8 cellular contexts compared by ENCODE assay signal in the genomic region with DNA sequence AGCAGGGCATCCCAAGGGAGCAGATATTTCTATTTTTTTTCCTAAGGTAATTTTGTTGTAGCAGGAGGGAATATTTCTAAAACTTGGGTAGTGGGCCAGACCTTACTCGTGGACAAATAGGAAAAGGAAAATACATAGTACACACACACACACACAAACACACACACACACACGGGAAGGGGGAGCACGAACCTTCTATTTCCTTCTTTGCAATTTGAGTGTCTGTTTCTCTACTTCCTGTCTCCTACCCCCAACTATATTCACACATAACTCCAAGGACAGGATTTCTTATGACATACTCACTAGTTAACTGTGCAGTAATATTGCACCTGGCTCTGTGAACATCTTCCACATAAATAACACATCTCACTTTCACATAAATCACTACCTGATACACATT. TPM values are rescaled to one million over a fixed set of nuclear protein-coding genes. Genes with fewer than 3 reads are reported as not detected.
DNase-seq lines count a peak whose midpoint lies in the region; ATAC-seq, FAIRE-seq and TF ChIP-seq lines count a peak whose summit lies in the region.

No MANE protein-coding gene starts in this region.

- POLR2A ChIA-PET in A673 (lab: Charles Lee; ENCODE audit: low non-redundant PET) = no interaction called here

- peaks cover 46% of the 10 kb centered on the region for H3K4me1 Mint-ChIP-seq in astrocyte (ENCODE audit: low read depth, unreplicated experiment)

- CTCF ChIA-PET in A673 (lab: Charles Lee) = no interaction called here

- no peak for FAIRE-seq in astrocyte (lab: Jason Lieb, UNC)

- peaks cover 88% of the 10 kb centered on the region for H3K79me2 ChIP-seq in astrocyte (ENCODE audit: insufficient read depth, low read length)

- BruUV-seq in A673 (replicated peaks; lab: Mats Ljungman, UMichigan) = no TSS peak

- H3K9me3 ChIP-seq in A673 (ENCODE audit: low read depth, low read length, poor library complexity, severe bottlenecking) (no peaks in the 10 kb centered on the region), HUES64 (ENCODE audit: insufficient read depth, low read depth, low read length) (no peaks in the 10 kb centered on the region), astrocyte (ENCODE audit: insufficient read depth, low read depth, low read length) (no peaks in the 10 kb centered on the region), mucosa of stomach (ENCODE audit: control insufficient read depth, low read length) (no peaks in the 10 kb centered on the region)

- ATAC-seq in HG03378 (IDR thresholded peaks at IDR 0.05; ENCODE audit: unreplicated experiment) = no peak

- DNase-seq in A673 (ENCODE audit: low spot score) (no peak), astrocyte (ENCODE audit: low read depth) (no peak), NCI-H2081 (lab: John Stamatoyannopoulos, UW) (no peak), NCI-H524 (lab: John Stamatoyannopoulos, UW) (no peak), GM19240 (ENCODE audit: insufficient read length, low spot score) (no peak)

- H3K27ac Mint-ChIP-seq in astrocyte (ENCODE audit: unreplicated experiment) = peak overlapping the region; percentile 92

- no peaks in the 10 kb centered on the region for H3K9me3 Mint-ChIP-seq in astrocyte (ENCODE audit: unreplicated experiment)

- no peaks in the 10 kb centered on the region for H3K27me3 Mint-ChIP-seq in astrocyte (ENCODE audit: low read depth, unreplicated experiment)

- H3K36me3 Mint-ChIP-seq in astrocyte (ENCODE audit: low read depth, unreplicated experiment) = peaks cover 9% of the 10 kb centered on the region

- H3K9ac ChIP-seq in HUES64 (ENCODE audit: low read depth, low read length) = no peak overlapping the region
- H3K9ac ChIP-seq in astrocyte (ENCODE audit: low read length) = peak overlapping the region; percentile 73
- peak overlapping the region; percentile 75 for H3K9ac ChIP-seq in mucosa of stomach (ENCODE audit: low read length)

- H2AFZ ChIP-seq in astrocyte (ENCODE audit: low read depth, low read length) = no peak overlapping the region

- H3K4me2 ChIP-seq in astrocyte (ENCODE audit: low read length) = peak overlapping the region; percentile 87

- H3K4me1 ChIP-seq in A673 (ENCODE audit: insufficient read depth, low read length, poor library complexity, severe bottlenecking) (peaks cover 58% of the 10 kb centered on the region), HUES64 (ENCODE audit: insufficient read depth, low read length) (peaks cover 52% of the 10 kb centered on the region), astrocyte (ENCODE audit: insufficient read depth, low read length) (peaks cover 58% of the 10 kb centered on the region), mucosa of stomach (ENCODE audit: control insufficient read depth, insufficient read depth, low read length) (peaks cover 58% of the 10 kb centered on the region)

- no peaks in the 10 kb centered on the region for H3K27me3 ChIP-seq in A673 (replicated peaks; ENCODE audit: insufficient read depth, low read depth, low read length, poor library complexity)
- H3K27me3 ChIP-seq in HUES64 (ENCODE audit: insufficient read depth, low read length) = no peaks in the 10 kb centered on the region
- no peaks in the 10 kb centered on the region for H3K27me3 ChIP-seq in astrocyte (ENCODE audit: insufficient read depth, low read length)
- H3K27me3 ChIP-seq in mucosa of stomach (ENCODE audit: control insufficient read depth, insufficient read depth, low read length) = no peaks in the 10 kb centered on the region

- intact Hi-C loops in A673 (cut with micrococcal nuclease; ENCODE audit: unreplicated experiment) = no loop called here

- peaks cover 41% of the 10 kb centered on the region for H4K20me1 ChIP-seq in astrocyte (ENCODE audit: insufficient read depth, low read length)

- peak overlapping the region; percentile 88 for H3K4me3 Mint-ChIP-seq in astrocyte (ENCODE audit: unreplicated experiment)

- H3K4me3 ChIP-seq in A673 (ENCODE audit: low read depth, low read length, poor library complexity, severe bottlenecking) = peak overlapping the region; percentile 96
- peak overlapping the region; percentile 72; the same call in 1 of the 2 replicates for H3K4me3 ChIP-seq in HUES64 (ENCODE audit: low read length)
- H3K4me3 ChIP-seq in astrocyte (ENCODE audit: insufficient read depth, low read depth, low read length) = no peak overlapping the region
- H3K4me3 ChIP-seq in mucosa of stomach (ENCODE audit: low read length) = no peak overlapping the region

- H3K27ac ChIP-seq in A673 (ENCODE audit: low read depth, low read length, poor library complexity, severe bottlenecking) (peak overlapping the region; percentile 81), HUES64 (ENCODE audit: low read depth, low read length) (peak overlapping the region; percentile 91; the same call in 1 of the 2 replicates), astrocyte (ENCODE audit: low read depth, low read length) (peak overlapping the region; percentile 45)

- peaks cover 10% of the 10 kb centered on the region for H3K36me3 ChIP-seq in A673 (ENCODE audit: insufficient read depth, low read length, poor library complexity, severe bottlenecking)
- H3K36me3 ChIP-seq in HUES64 (ENCODE audit: insufficient read depth, low read length) = peaks cover 14% of the 10 kb centered on the region
- H3K36me3 ChIP-seq in astrocyte (ENCODE audit: insufficient read depth, low read length) = peaks cover 4% of the 10 kb centered on the region
- H3K36me3 ChIP-seq in mucosa of stomach (ENCODE audit: control insufficient read depth, insufficient read depth, low read length) = peaks cover 3% of the 10 kb centered on the region

- WGBS in HUES64 = 51% methylated on average over 2 of the region's 3 CpGs

- TF ChIP-seq CTCF in A673 (conservative IDR thresholded peaks at IDR 0.05; ENCODE audit: low read depth, low read length) (no peak), astrocyte (IDR thresholded peaks at IDR 0.05; ENCODE audit: insufficient read depth, low read depth, low read length) (no peak)

RNA-seq across cellular contexts. Expression of a gene that starts 4.4 kb away (rescaled TPM):
- total RNA-seq in A673 (2021) (78.5 and 82.4 TPM in 2 replicates), astrocyte (126 and 134 TPM in 2 replicates)
- 63.6 TPM for polyA plus RNA-seq in HUES64 (2013, experiment 1 of 2)
- polyA plus RNA-seq in HUES64 (2013, experiment 2 of 2) = 69.2 TPM

RNA-seq across cellular contexts. Expression of a gene that starts 17.1 kb away (rescaled TPM):
- total RNA-seq in A673 (2021) (93.8 and 103 TPM in 2 replicates), astrocyte (54.1 and 56.9 TPM in 2 replicates)
- polyA plus RNA-seq in HUES64 (2013, experiment 1 of 2) = 50.2 TPM
- polyA plus RNA-seq in HUES64 (2013, experiment 2 of 2) = 43.7 TPM

RNA-seq across cellular contexts. Expression of a gene that starts 36.4 kb away (rescaled TPM):
- total RNA-seq in A673 (2021) (194 and 225 TPM in 2 replicates), astrocyte (84.1 and 92.9 TPM in 2 replicates)
- polyA plus RNA-seq in HUES64 (2013, experiment 1 of 2) = 144 TPM
- polyA plus RNA-seq in HUES64 (2013, experiment 2 of 2) = 134 TPM

RNA-seq across cellular contexts. Expression of a gene that starts 50.6 kb away (rescaled TPM):
- total RNA-seq in A673 (2021) (12.6 and 15.7 TPM in 2 replicates), astrocyte (23.0 and 24.4 TPM in 2 replicates)
- polyA plus RNA-seq in HUES64 (2013, experiment 1 of 2) = 7.5 TPM
- polyA plus RNA-seq in HUES64 (2013, experiment 2 of 2) = 9.8 TPM

RNA-seq across cellular contexts. Expression of a gene that starts 59.8 kb away (rescaled TPM):
- total RNA-seq in A673 (2021) = 17.8 and 19.7 TPM in 2 replicates
- polyA plus RNA-seq in HUES64 (2013, experiment 1 of 2) = 12.2 TPM
- polyA plus RNA-seq in HUES64 (2013, experiment 2 of 2) = 11.8 TPM
- 20.0 and 22.6 TPM in 2 replicates for total RNA-seq in astrocyte

Comparison
In these comparisons a context has a peak if more than half of its experiments do, and no peak if none do; other contexts are left out.
1. H3K4me3 ChIP-seq: peak in A673 (single experiment) and HUES64 (single experiment); none in astrocyte (single experiment) and mucosa of stomach (single experiment).
2. Peak in every context shown above with its lines, with median percentiles within 50 percentile points of each other: H3K27ac ChIP-seq.